10 cellular contexts compared by ENCODE assay signal in the genomic region with DNA sequence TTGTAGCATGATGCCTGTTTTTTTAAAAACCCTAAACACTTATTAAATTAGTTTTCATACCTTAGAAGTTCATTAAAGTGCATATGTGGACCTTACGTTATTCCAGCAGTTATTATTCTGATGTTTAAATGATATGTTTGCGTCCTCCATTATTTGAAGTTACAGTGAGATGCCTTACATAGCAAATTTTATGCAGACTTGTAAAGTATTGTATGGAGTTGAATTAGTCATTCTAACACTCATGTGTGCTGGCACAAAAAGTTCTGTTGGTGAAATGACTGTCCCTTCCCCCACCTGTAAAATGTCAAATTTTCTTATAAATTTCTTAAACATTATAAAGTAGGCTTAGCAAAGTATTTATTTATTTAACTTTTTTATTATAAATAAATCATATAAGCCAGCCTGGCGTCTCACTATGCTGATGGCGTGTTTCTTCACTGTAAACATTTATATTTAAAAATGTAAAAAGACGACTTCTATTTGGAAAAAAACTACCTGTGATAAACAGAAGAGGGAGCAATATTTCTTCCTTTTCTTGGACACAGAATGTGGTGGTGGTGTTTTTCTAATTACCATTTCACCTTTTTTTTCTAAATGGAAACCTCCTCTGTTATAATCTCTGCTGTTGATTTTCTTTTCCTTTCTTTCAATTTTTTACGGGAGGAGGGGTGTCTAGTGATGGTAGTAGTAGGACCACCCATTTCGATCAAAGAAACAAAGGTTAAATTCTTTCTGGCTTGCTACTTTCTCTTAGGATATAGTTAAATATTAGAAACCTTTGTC.
DNase-seq lines count a peak whose midpoint lies in the region; ATAC-seq, FAIRE-seq and TF ChIP-seq lines count a peak whose summit lies in the region.
"Had no signal": no experiment of that assay in that cellular context is flagged by ENCODE, and none has a peak within 500 bp of the region (broad histone marks: within the 10 kb centered on the region; RNA-seq: fewer than 3 reads in every experiment).

No MANE protein-coding gene starts in this region.

- no peak overlapping the region for H3K27ac ChIP-seq in tibial artery
- H3K27ac ChIP-seq: right lobe of liver had no signal

- no peaks in the 10 kb centered on the region for H3K27me3 ChIP-seq in tibial artery
- H3K27me3 ChIP-seq: right lobe of liver had no signal

- no peak for TF ChIP-seq CTCF in tibial artery (IDR thresholded peaks at IDR 0.05)

- intact Hi-C loops in tibial artery (cut with DNase I; ENCODE audit: low total_unique reads) = no loop called here

- no peaks in the 10 kb centered on the region for H3K36me3 ChIP-seq in tibial artery
- H3K36me3 ChIP-seq: right lobe of liver had no signal

- peak; percentile 6 for DNase-seq in NCI-H1436 treated with DMSO at 0.1 percent for 48 hours (lab: John Stamatoyannopoulos, UW)
- DNase-seq in NCI-H1436 (lab: John Stamatoyannopoulos, UW) = no peak
- peak; percentile 1 for DNase-seq in NCI-H69 (lab: John Stamatoyannopoulos, UW)
- peak; percentile 16 for DNase-seq in renal cortical epithelial cell (ENCODE audit: low read depth)
- DNase-seq in tibial artery = no peak
- no peak for DNase-seq in Ammon's horn (ENCODE audit: low spot score)
- DNase-seq: CD4-positive, CD25-positive, alpha-beta regulatory T cell; right lobe of liver had no signal

- H3K4me1 ChIP-seq in tibial artery = no peaks in the 10 kb centered on the region
- H3K4me1 ChIP-seq: right lobe of liver had no signal

- FAIRE-seq in endometrium (lab: Jason Lieb, UNC) = peak; percentile 84

- H3K4me3 ChIP-seq in tibial artery = no peak overlapping the region
- H3K4me3 ChIP-seq: right lobe of liver had no signal

- H3K9me3 ChIP-seq in tibial artery = no peaks in the 10 kb centered on the region
- H3K9me3 ChIP-seq: right lobe of liver had no signal

- ATAC-seq in GM18873 (IDR thresholded peaks at IDR 0.05; ENCODE audit: low FRiP score, unreplicated experiment) = no peak
- ATAC-seq: right lobe of liver had no signal

Comparison
In these comparisons a context has a peak if more than half of its experiments do, and no peak if none do; other contexts are left out.
1. DNase-seq: peak in NCI-H1436 treated with DMSO at 0.1 percent for 48 hours (single experiment), NCI-H69 (single experiment) and renal cortical epithelial cell (single experiment); none in NCI-H1436 (single experiment), tibial artery (0 of 2) and Ammon's horn (single experiment).